9 cellular contexts compared by ENCODE assay signal in genomic region chr7:157272351-157273207, GRCh38.
DNase-seq lines count a peak whose midpoint lies in the region; ATAC-seq, FAIRE-seq and TF ChIP-seq lines count a peak whose summit lies in the region.
"Had no signal": no experiment of that assay in that cellular context is flagged by ENCODE, and none has a peak within 500 bp of the region (broad histone marks: within the 10 kb centered on the region; RNA-seq: fewer than 3 reads in every experiment).

No MANE protein-coding gene starts in this region.

- no peak for FAIRE-seq in HepG2 (lab: Jason Lieb, UNC)
- FAIRE-seq: endometrium had no signal

- TF ChIP-seq POLR2A in HepG2 (IDR thresholded peaks at IDR 0.05; ENCODE audit: insufficient read depth in 1 of 2, low read depth in 2 of 2, low read length in 2 of 2) = no peak

- no peak overlapping the region for H3K4me3 Mint-ChIP-seq in GM23338
- no peak overlapping the region for H3K4me3 Mint-ChIP-seq in activated T-helper 17 cell treated with anti-CD3 and anti-CD28 coated beads, Interleukin-2, amount 50 U/mL, for 72 hours

- no peaks in the 10 kb centered on the region for H3K9me3 ChIP-seq in HepG2 (ENCODE audit: low read length)

- TF ChIP-seq CTCF in GM23338 (conservative IDR thresholded peaks at IDR 0.05; ENCODE audit: low read depth in 2 of 2) = no peak
- no peak for TF ChIP-seq CTCF in HepG2 (CRISPR knock-in tag; IDR thresholded peaks at IDR 0.05)

- H3F3A ChIP-seq in GM23338 (replicated peaks; ENCODE audit: low read depth) = peaks cover 23% of the 10 kb centered on the region

- H3K9me2 ChIP-seq in GM23338 (ENCODE audit: insufficient read depth) = no peaks in the 10 kb centered on the region

- no peaks in the 10 kb centered on the region for H3K79me2 ChIP-seq in GM23338 (replicated peaks; ENCODE audit: insufficient read depth)
- H3K79me2 ChIP-seq in HepG2 (ENCODE audit: insufficient read depth, low read length) = no peaks in the 10 kb centered on the region

- peaks cover 6% of the 10 kb centered on the region; the same call in 1 of the 2 replicates for H3K36me3 ChIP-seq in GM23338 (ENCODE audit: insufficient read depth)
- peaks cover 6 to 13% of the 10 kb centered on the region in 2 experiments for H3K36me3 ChIP-seq in HepG2 (replicated peaks in 1 of 2; ENCODE audit: control insufficient read depth in 1 of 2, insufficient read depth in 2 of 2, low read length in 2 of 2)

- POLR2A ChIA-PET in HepG2 (lab: Yijun Ruan, JAX) = no interaction called here

- H4K20me1 ChIP-seq in GM23338 (replicated peaks; ENCODE audit: insufficient read depth) (0 out of 2 replicates have a peak, but pooled peaks cover 9% of the 10 kb centered on the region), HepG2 (ENCODE audit: insufficient read depth, low read length) (no peaks in the 10 kb centered on the region)

- H3K9me3 Mint-ChIP-seq in GM23338 = no peaks in the 10 kb centered on the region
- no peaks in the 10 kb centered on the region for H3K9me3 Mint-ChIP-seq in activated T-helper 17 cell treated with anti-CD3 and anti-CD28 coated beads, Interleukin-2, amount 50 U/mL, for 72 hours

- BruUV-seq in HepG2 (replicated peaks; lab: Mats Ljungman, UMichigan) = TSS peak; percentile 38

- H3K27me3 ChIP-seq in GM23338 (ENCODE audit: insufficient read depth) = no peaks in the 10 kb centered on the region
- H3K27me3 ChIP-seq in HepG2 (ENCODE audit: control insufficient read depth in 1 of 2, insufficient read depth in 2 of 2, low read length in 2 of 2) = no peaks in the 10 kb centered on the region

- in situ Hi-C loops in HepG2 (cut with HindIII; ENCODE audit: extremely low pct_ligation_motif_present, low pct_unique_long_range_greater_than_20kb) = loop anchor here (25.0 kb wide), 1 partner anchor 310 kb away; no protein-coding TSS in a partner anchor

- 0 out of 2 replicates have a peak overlapping the region, but pooled peaks have one; percentile 5 for H3K27ac Mint-ChIP-seq in GM23338
- peak overlapping the region; percentile 51 for H3K27ac Mint-ChIP-seq in activated T-helper 17 cell treated with anti-CD3 and anti-CD28 coated beads, Interleukin-2, amount 50 U/mL, for 72 hours

- DNase-seq in GM23338 (ENCODE audit: low spot score) (no peak), HepG2 (ENCODE audit: low spot score) (no peak), SKM-1 treated with dmso at 0.1 percent for 144 hours (lab: John Stamatoyannopoulos, UW; ENCODE audit: unreplicated experiment) (no peak)
- peak; percentile 20 for DNase-seq in stimulated activated CD8-positive, alpha-beta memory T cell treated with anti-CD3 and anti-CD28 coated beads, Interleukin-4, amount 100 ng/mL, for 48 hours
- DNase-seq in NK-92 treated with Interleukin-12 subunit alpha and Interleukin-12 subunit beta, amount 100 ng/mL, for 24 hours (lab: John Stamatoyannopoulos, UW) = no peak

- H3K36me3 Mint-ChIP-seq in GM23338 (ENCODE audit: low read depth) = peaks cover 13% of the 10 kb centered on the region
- peaks cover 34% of the 10 kb centered on the region for H3K36me3 Mint-ChIP-seq in activated T-helper 17 cell treated with anti-CD3 and anti-CD28 coated beads, Interleukin-2, amount 50 U/mL, for 72 hours (ENCODE audit: low read depth)

- peak overlapping the region; percentile 50; the same call in 1 of the 2 replicates for H3K27ac ChIP-seq in GM23338 (ENCODE audit: low read depth)
- H3K27ac ChIP-seq in HepG2 (ENCODE audit: extremely low read length, insufficient read depth, low read length) = peak overlapping the region; percentile 22

- H3K4me1 ChIP-seq in GM23338 (ENCODE audit: insufficient read depth) = peaks cover 5% of the 10 kb centered on the region; the same call in 1 of the 2 replicates
- peaks cover 51% of the 10 kb centered on the region for H3K4me1 ChIP-seq in HepG2 (ENCODE audit: insufficient read depth, low read length)

- no peak overlapping the region for H3K4me3 ChIP-seq in GM23338
- H3K4me3 ChIP-seq in HepG2 (replicated peaks in 1 of 3; ENCODE audit: insufficient read depth in 1 of 3, low read depth in 2 of 3, low read length in 3 of 3) = no peak overlapping the region

- WGBS in HepG2 (ENCODE audit: low lambda C conversion rate) = 75% methylated on average over 14 of the region's 24 CpGs

- peak; percentile 8 for ATAC-seq in GM23338
- no peak for ATAC-seq in activated T-helper 17 cell treated with anti-CD3 and anti-CD28 coated beads, Interleukin-2, amount 50 U/mL, for 72 hours (replicated peaks)
- ATAC-seq in HepG2 = peak; percentile 2; the same call in 2 of the 3 replicates
- ATAC-seq in HG03460 (IDR thresholded peaks at IDR 0.05; ENCODE audit: unreplicated experiment) = no peak
- no peak for ATAC-seq in HG02588 (IDR thresholded peaks at IDR 0.05; ENCODE audit: unreplicated experiment)

- H3K4me1 Mint-ChIP-seq in GM23338 = peaks cover 21% of the 10 kb centered on the region
- peaks cover 33% of the 10 kb centered on the region for H3K4me1 Mint-ChIP-seq in activated T-helper 17 cell treated with anti-CD3 and anti-CD28 coated beads, Interleukin-2, amount 50 U/mL, for 72 hours

- H2AFZ ChIP-seq in GM23338 (no peak overlapping the region), HepG2 (ENCODE audit: low read length) (no peak overlapping the region)

- TF ChIP-seq RAD21 in HepG2 (CRISPR knock-in tag; IDR thresholded peaks at IDR 0.05) = no peak

- CTCF ChIA-PET in HepG2 (lab: Yijun Ruan, JAX; ENCODE audit: low intra/inter-chr PET ratio, low total read pairs) = interaction anchor here (1.2 kb wide), 1 partner anchor 44 kb away, joined by 5 read pairs; no protein-coding TSS in a partner anchor

- H3K9ac ChIP-seq in HepG2 (ENCODE audit: insufficient read depth, low read depth, low read length) = no peak overlapping the region

- no peak overlapping the region for H3K4me2 ChIP-seq in GM23338
- peak overlapping the region; percentile 30 for H3K4me2 ChIP-seq in HepG2 (ENCODE audit: low read depth, low read length)

- peaks cover 12% of the 10 kb centered on the region for H3K27me3 Mint-ChIP-seq in GM23338 (ENCODE audit: insufficient read depth, low read depth, poor library complexity)
- no peaks in the 10 kb centered on the region for H3K27me3 Mint-ChIP-seq in activated T-helper 17 cell treated with anti-CD3 and anti-CD28 coated beads, Interleukin-2, amount 50 U/mL, for 72 hours

- intact Hi-C loops in HepG2 (cut with micrococcal nuclease; ENCODE audit: unreplicated experiment) = no loop called here

- TF ChIP-seq EP300 in HepG2 (IDR thresholded peaks at IDR 0.05; ENCODE audit: low read depth in 2 of 2, low read length in 2 of 2) (no peak), HepG2 (CRISPR knock-in tag; IDR thresholded peaks at IDR 0.05; ENCODE audit: borderline replicate concordance) (no peak)

TF ChIP-seq in GM23338, 12 proteins besides CTCF, POLR2A, EP300 and RAD21 (continues in another document):
- TF ChIP-seq EZH2phosphoT487 (IDR thresholded peaks at IDR 0.05; ENCODE audit: unreplicated experiment) = no peak
- no peak for TF ChIP-seq JUNB (IDR thresholded peaks at IDR 0.05; ENCODE audit: unreplicated experiment)
- no peak for TF ChIP-seq POLR2AphosphoS5 (IDR thresholded peaks at IDR 0.05; ENCODE audit: low read depth)
- no peak for TF ChIP-seq ZNF114 (CRISPR knock-in tag; IDR thresholded peaks at IDR 0.05)
- TF ChIP-seq NANOG (IDR thresholded peaks at IDR 0.05; ENCODE audit: borderline replicate concordance) = no peak

TF ChIP-seq in HepG2, 621 proteins besides CTCF, POLR2A, EP300 and RAD21 (continues in another document):
- TF ChIP-seq ZNF577 (CRISPR knock-in tag; IDR thresholded peaks at IDR 0.05; ENCODE audit: borderline replicate concordance, low read depth) (no peak), CHCHD3 (CRISPR knock-in tag; IDR thresholded peaks at IDR 0.05) (no peak), ARNTL (CRISPR knock-in tag; IDR thresholded peaks at IDR 0.05) (0 out of 2 replicates have a peak, but pooled peaks have one; percentile 2), ZNF275 (CRISPR knock-in tag; IDR thresholded peaks at IDR 0.05; ENCODE audit: borderline replicate concordance) (no peak), ZNF776 (CRISPR knock-in tag; IDR thresholded peaks at IDR 0.05) (no peak), U2AF1 (optimal IDR thresholded peaks at IDR 0.05; ENCODE audit: low read depth, low read length) (no peak), BCLAF1 (IDR thresholded peaks at IDR 0.05) (no peak)
- TF ChIP-seq, protein P1, sequence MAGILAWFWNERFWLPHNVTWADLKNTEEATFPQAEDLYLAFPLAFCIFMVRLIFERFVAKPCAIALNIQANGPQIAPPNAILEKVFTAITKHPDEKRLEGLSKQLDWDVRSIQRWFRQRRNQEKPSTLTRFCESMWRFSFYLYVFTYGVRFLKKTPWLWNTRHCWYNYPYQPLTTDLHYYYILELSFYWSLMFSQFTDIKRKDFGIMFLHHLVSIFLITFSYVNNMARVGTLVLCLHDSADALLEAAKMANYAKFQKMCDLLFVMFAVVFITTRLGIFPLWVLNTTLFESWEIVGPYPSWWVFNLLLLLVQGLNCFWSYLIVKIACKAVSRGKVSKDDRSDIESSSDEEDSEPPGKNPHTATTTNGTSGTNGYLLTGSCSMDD (CRISPR knock-in tag; IDR thresholded peaks at IDR 0.05) = no peak

Comparison
In these comparisons a context has a peak if more than half of its experiments do, and no peak if none do; other contexts are left out.
1. ATAC-seq: peak in GM23338 (single experiment) and HepG2 (single experiment); none in activated T-helper 17 cell treated with anti-CD3 and anti-CD28 coated beads, Interleukin-2, amount 50 U/mL, for 72 hours (single experiment), HG03460 (single experiment) and HG02588 (single experiment).